Comparison of ENCODE assay signal across 24 cellular contexts in the genomic region with DNA sequence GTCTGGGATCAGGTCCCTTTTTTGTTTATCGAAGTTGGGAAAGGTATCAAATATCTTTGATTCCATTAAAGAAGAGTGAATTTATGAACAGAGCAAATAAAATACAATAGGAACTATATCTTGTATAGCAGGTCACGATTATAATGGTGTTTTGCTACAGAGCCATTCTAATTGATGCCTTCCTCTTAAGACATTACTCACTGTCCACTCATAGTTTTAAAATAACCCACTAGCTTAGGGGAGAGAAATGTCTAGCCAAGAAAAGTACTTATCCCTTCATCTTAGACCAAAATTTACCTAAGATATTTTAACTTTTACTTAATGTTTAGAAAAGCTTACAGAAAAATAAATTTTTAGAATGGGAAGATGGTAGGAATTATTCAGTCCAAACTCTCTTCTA.
"Had no signal": no experiment of that assay in that cellular context is flagged by ENCODE, and none has a peak within 500 bp of the region (broad histone marks: within the 10 kb centered on the region; RNA-seq: fewer than 3 reads in every experiment).

No MANE protein-coding gene starts in this region.

- H2AFZ ChIP-seq: hepatocyte had no signal

- H3K9me3 ChIP-seq: colonic mucosa, testis, transverse colon had no signal

- H3K27me3 ChIP-seq: colonic mucosa, gastroesophageal sphincter, hepatocyte, testis, transverse colon had no signal

- H3K27ac ChIP-seq: colonic mucosa, gastroesophageal sphincter, hepatocyte, testis, transverse colon had no signal

- H3K36me3 ChIP-seq: colonic mucosa, gastroesophageal sphincter, transverse colon had no signal

- ATAC-seq: activated CD4-positive, alpha-beta T cell treated with anti-CD3 and anti-CD28 coated beads for 36 hours; gastroesophageal sphincter; natural killer cell; right cardiac atrium had no signal

- H3K79me2 ChIP-seq: hepatocyte had no signal

- H3K4me2 ChIP-seq: hepatocyte had no signal

- H3K4me1 ChIP-seq: colonic mucosa, gastroesophageal sphincter, testis, transverse colon had no signal

- H3K4me3 Mint-ChIP-seq: activated CD4-positive, alpha-beta T cell treated with anti-CD3 and anti-CD28 coated beads for 36 hours; activated naive CD4-positive, alpha-beta T cell treated with anti-CD3 and anti-CD28 coated beads for 36 hours; activated naive CD8-positive, alpha-beta T cell treated with anti-CD3 and anti-CD28 coated beads, Interleukin-2, amount 10 ng/mL, durations not matched to agents 7 days and 5 days; natural killer cell had no signal

- H3K4me1 Mint-ChIP-seq: activated CD4-positive, alpha-beta T cell treated with anti-CD3 and anti-CD28 coated beads for 36 hours; activated naive CD8-positive, alpha-beta T cell treated with anti-CD3 and anti-CD28 coated beads, Interleukin-2, amount 10 ng/mL, durations not matched to agents 7 days and 5 days; natural killer cell had no signal

- FAIRE-seq: bronchial epithelial cell, endometrium, keratinocyte had no signal

- H3K9me3 Mint-ChIP-seq: activated naive CD8-positive, alpha-beta T cell treated with anti-CD3 and anti-CD28 coated beads, Interleukin-2, amount 10 ng/mL, durations not matched to agents 7 days and 5 days had no signal

- H3K27ac Mint-ChIP-seq: activated CD4-positive, alpha-beta T cell treated with anti-CD3 and anti-CD28 coated beads for 36 hours; activated naive CD4-positive, alpha-beta T cell treated with anti-CD3 and anti-CD28 coated beads for 36 hours; activated naive CD8-positive, alpha-beta T cell treated with anti-CD3 and anti-CD28 coated beads, Interleukin-2, amount 10 ng/mL, durations not matched to agents 7 days and 5 days; natural killer cell had no signal

- H3K36me3 Mint-ChIP-seq: activated naive CD8-positive, alpha-beta T cell treated with anti-CD3 and anti-CD28 coated beads, Interleukin-2, amount 10 ng/mL, durations not matched to agents 7 days and 5 days; natural killer cell had no signal

- H3K4me3 ChIP-seq: colonic mucosa, gastroesophageal sphincter, hepatocyte, testis, transverse colon had no signal

- H3K27me3 Mint-ChIP-seq: activated CD4-positive, alpha-beta T cell treated with anti-CD3 and anti-CD28 coated beads for 36 hours; activated naive CD8-positive, alpha-beta T cell treated with anti-CD3 and anti-CD28 coated beads, Interleukin-2, amount 10 ng/mL, durations not matched to agents 7 days and 5 days had no signal

- DNase-seq: activated CD4-positive, alpha-beta T cell treated with anti-CD3 and anti-CD28 coated beads for 36 hours; activated CD4-positive, alpha-beta T cell treated with anti-CD3 and anti-CD28 coated beads, Interleukin-2, amount 50 U/mL, for 48 hours; activated CD4-positive, CD25-positive, alpha-beta regulatory T cell; activated CD8-positive, alpha-beta memory T cell treated with anti-CD3 and anti-CD28 coated beads for 24 hours; activated effector memory CD4-positive, alpha-beta T cell treated with anti-CD3 and anti-CD28 coated beads, Interleukin-2, amount 50 U/mL, for 16 hours; activated naive CD4-positive, alpha-beta T cell treated with anti-CD3 and anti-CD28 coated beads for 36 hours; activated naive CD8-positive, alpha-beta T cell treated with anti-CD3 and anti-CD28 coated beads, Interleukin-2, amount 10 ng/mL, durations not matched to agents 7 days and 5 days; amygdala; colonic mucosa; effector CD8-positive, alpha-beta T cell; erythroblast; midbrain; natural killer cell; right cardiac atrium; stimulated activated CD4-positive, alpha-beta T cell treated with anti-CD3 and anti-CD28 coated beads, Interleukin-2, amount 100 ng/mL, for 48 hours; stimulated activated naive CD4-positive, alpha-beta T cell treated with Interleukin-2 at 50 U/mL for 16 hours; T-helper 2 cell; testis; transverse colon had no signal
